Comparison of ENCODE assay signal across 8 cellular contexts in the genomic region with DNA sequence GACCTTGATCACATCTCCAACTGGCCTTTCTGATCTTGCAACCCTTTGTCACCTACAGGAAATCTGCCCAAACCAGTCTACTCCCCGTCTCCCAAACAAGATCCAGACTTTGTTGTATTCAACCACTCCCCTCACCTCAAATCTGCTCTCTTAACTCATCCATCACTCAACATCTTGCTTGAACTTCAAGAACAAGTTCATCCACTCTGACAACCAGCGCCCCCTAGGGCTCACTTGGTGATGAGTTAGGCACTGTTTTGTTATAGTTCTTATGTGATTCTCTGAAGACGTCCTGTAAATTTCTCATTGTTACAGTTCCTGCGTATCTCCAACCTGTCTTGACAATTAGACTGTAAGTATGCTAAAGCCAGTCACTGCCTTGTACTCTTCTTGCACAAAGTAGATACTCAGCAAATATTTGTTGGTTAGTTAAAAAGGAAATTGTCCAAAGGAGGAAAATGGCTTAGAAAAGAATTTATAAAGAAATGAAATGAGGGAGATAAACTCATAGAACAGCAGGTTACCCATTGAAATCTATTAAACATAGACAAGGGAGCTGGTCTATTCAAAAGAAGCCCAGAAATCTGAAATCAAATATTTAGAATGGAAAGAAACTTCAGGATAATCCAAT. TPM values are rescaled to one million over a fixed set of nuclear protein-coding genes. Genes with fewer than 3 reads are reported as not detected.
DNase-seq lines count a peak whose midpoint lies in the region; ATAC-seq and FAIRE-seq lines count a peak whose summit lies in the region.

No MANE protein-coding gene starts in this region.

- peak; percentile 82 for DNase-seq in DMS53 (lab: John Stamatoyannopoulos, UW)
- peak; percentile 69 for DNase-seq in NAMALWA (ENCODE audit: low spot score)
- DNase-seq in activated CD8-positive, alpha-beta memory T cell treated with anti-CD3 and anti-CD28 coated beads, Interleukin-2, amount 50 U/mL, for 4 hours, result peak; percentile 27
- peak; percentile 10 for DNase-seq in glomerular endothelial cell (ENCODE audit: extremely low read depth, low read depth, low spot score)
- peak; percentile 67 to 76 for DNase-seq in stimulated activated CD4-positive, alpha-beta T cell treated with anti-CD3 and anti-CD28 coated beads, Interleukin-2, amount 100 ng/mL, for 24 hours
- no peak for DNase-seq in HTR-8/SVneo (ENCODE audit: insufficient read length, low spot score)
- no peak for DNase-seq in sciatic nerve (ENCODE audit: low spot score)

- FAIRE-seq in HTR-8/SVneo (lab: Jason Lieb, UNC), result no peak

- intact Hi-C loops in sciatic nerve (cut with DNase I), result no loop called here

- ATAC-seq in HG02571 (IDR thresholded peaks at IDR 0.05; ENCODE audit: unreplicated experiment) (no peak), sciatic nerve (no peak)

RNA-seq across cellular contexts. Expression of a gene that starts 5.3 kb away (rescaled TPM):
- 120 and 162 TPM in 2 replicates for total RNA-seq in glomerular endothelial cell
- total RNA-seq in sciatic nerve, result 98.0 TPM

Comparison
In these comparisons a context has a peak if more than half of its experiments do, and no peak if none do; other contexts are left out.
1. DNase-seq: peak in DMS53 (single experiment), NAMALWA (single experiment), activated CD8-positive, alpha-beta memory T cell treated with anti-CD3 and anti-CD28 coated beads, Interleukin-2, amount 50 U/mL, for 4 hours (single experiment), glomerular endothelial cell (single experiment) and stimulated activated CD4-positive, alpha-beta T cell treated with anti-CD3 and anti-CD28 coated beads, Interleukin-2, amount 100 ng/mL, for 24 hours (2 of 2); none in HTR-8/SVneo (single experiment) and sciatic nerve (single experiment).